In genomic region chr1:212601524-212601923, GRCh38 we compare ENCODE assay signal across 23 cellular contexts. TPM values are rescaled to one million over a fixed set of nuclear protein-coding genes. Genes with fewer than 3 reads are reported as not detected.
A peak's percentile ranks its signal among the peaks of the same experiment; 100 is the strongest.
DNase-seq lines count a peak whose midpoint lies in the region; ATAC-seq, FAIRE-seq and TF ChIP-seq lines count a peak whose summit lies in the region.
"Had no signal": no experiment of that assay in that cellular context is flagged by ENCODE, and none has a peak within 500 bp of the region (broad histone marks: within the 10 kb centered on the region; RNA-seq: fewer than 3 reads in every experiment).

No MANE protein-coding gene starts in this region.

- H3K4me1 ChIP-seq in pancreas, result peaks cover 0 to 9% (median 3%) of the 10 kb centered on the region in 3 donors

- POLR2A ChIA-PET in activated CD4-positive, alpha-beta memory T cell treated with anti-CD3 and anti-CD28 coated beads for 36 hours (lab: Charles Lee), result interaction anchor here (1.7 kb wide), 1 partner anchor 34 kb away, joined by 4 read pairs; no protein-coding TSS in a partner anchor
- POLR2A ChIA-PET in activated CD4-positive, alpha-beta memory T cell treated with anti-CD3 and anti-CD28 coated beads, Interleukin-2, amount 10 ng/mL, durations not matched to agents 7 days and 5 days (lab: Charles Lee), result no interaction called here

- DNase-seq in activated CD4-positive, alpha-beta memory T cell treated with anti-CD3 and anti-CD28 coated beads for 36 hours, result no peak
- no peak for DNase-seq in activated CD4-positive, alpha-beta memory T cell treated with anti-CD3 and anti-CD28 coated beads, Interleukin-2, amount 10 ng/mL, durations not matched to agents 7 days and 5 days
- no peak for DNase-seq in activated naive CD8-positive, alpha-beta T cell treated with anti-CD3 and anti-CD28 coated beads for 36 hours
- DNase-seq in bronchial epithelial cell (ENCODE audit: low read depth) (peak; percentile 34), pancreas (no peak)
- DNase-seq: NCI-H1105, NCI-H146, NCI-H2029, NCI-H2227 treated with DMSO at 0.1 percent for 48 hours, NCI-H510A, NCI-H748 treated with DMSO at 0.1 percent for 48 hours had no signal

- no peaks in the 10 kb centered on the region for H3K9me3 Mint-ChIP-seq in activated CD4-positive, alpha-beta memory T cell treated with anti-CD3 and anti-CD28 coated beads for 36 hours
- no peaks in the 10 kb centered on the region for H3K9me3 Mint-ChIP-seq in activated CD4-positive, alpha-beta memory T cell treated with anti-CD3 and anti-CD28 coated beads, Interleukin-2, amount 10 ng/mL, durations not matched to agents 7 days and 5 days
- no peaks in the 10 kb centered on the region for H3K9me3 Mint-ChIP-seq in activated naive CD8-positive, alpha-beta T cell (ENCODE audit: low read depth)
- H3K9me3 Mint-ChIP-seq in activated naive CD8-positive, alpha-beta T cell treated with anti-CD3 and anti-CD28 coated beads for 36 hours, result peaks cover 3% of the 10 kb centered on the region

- H3K27me3 ChIP-seq in bronchial epithelial cell (ENCODE audit: control insufficient read depth, insufficient read depth, low read length), result peaks cover 6% of the 10 kb centered on the region
- no peaks in the 10 kb centered on the region for H3K27me3 ChIP-seq in pancreas

- CTCF ChIA-PET in activated CD4-positive, alpha-beta memory T cell treated with anti-CD3 and anti-CD28 coated beads for 36 hours (lab: Charles Lee), result interaction anchor here (0.9 kb wide), 1 partner anchor 124 kb away, joined by 3 read pairs; no protein-coding TSS in a partner anchor
- CTCF ChIA-PET in activated CD4-positive, alpha-beta memory T cell treated with anti-CD3 and anti-CD28 coated beads, Interleukin-2, amount 10 ng/mL, durations not matched to agents 7 days and 5 days (lab: Charles Lee), result interaction anchor here (0.9 kb wide), 1 partner anchor 63 kb away, joined by 3 read pairs; no protein-coding TSS in a partner anchor

- peaks cover 51% of the 10 kb centered on the region for H3K4me1 Mint-ChIP-seq in activated CD4-positive, alpha-beta memory T cell treated with anti-CD3 and anti-CD28 coated beads for 36 hours (ENCODE audit: low read depth)
- H3K4me1 Mint-ChIP-seq in activated CD4-positive, alpha-beta memory T cell treated with anti-CD3 and anti-CD28 coated beads, Interleukin-2, amount 10 ng/mL, durations not matched to agents 7 days and 5 days, result peaks cover 27% of the 10 kb centered on the region
- peaks cover 35% of the 10 kb centered on the region for H3K4me1 Mint-ChIP-seq in activated naive CD8-positive, alpha-beta T cell (ENCODE audit: low read depth)
- H3K4me1 Mint-ChIP-seq in activated naive CD8-positive, alpha-beta T cell treated with anti-CD3 and anti-CD28 coated beads for 36 hours, result peaks cover 39% of the 10 kb centered on the region

- TF ChIP-seq CTCF in bronchial epithelial cell (IDR thresholded peaks at IDR 0.05; ENCODE audit: insufficient read depth, low read length, severe bottlenecking) (no peak), pancreas (IDR thresholded peaks at IDR 0.05) (no peak)

- peaks cover 41% of the 10 kb centered on the region for H3K27me3 Mint-ChIP-seq in activated CD4-positive, alpha-beta memory T cell treated with anti-CD3 and anti-CD28 coated beads for 36 hours
- peaks cover 55% of the 10 kb centered on the region for H3K27me3 Mint-ChIP-seq in activated CD4-positive, alpha-beta memory T cell treated with anti-CD3 and anti-CD28 coated beads, Interleukin-2, amount 10 ng/mL, durations not matched to agents 7 days and 5 days
- peaks cover 34% of the 10 kb centered on the region for H3K27me3 Mint-ChIP-seq in activated naive CD8-positive, alpha-beta T cell
- H3K27me3 Mint-ChIP-seq in activated naive CD8-positive, alpha-beta T cell treated with anti-CD3 and anti-CD28 coated beads for 36 hours, result peaks cover 50% of the 10 kb centered on the region

- intact Hi-C loops in activated CD4-positive, alpha-beta memory T cell treated with anti-CD3 and anti-CD28 coated beads for 36 hours (cut with micrococcal nuclease), result loop anchor here (10.0 kb wide), 1 partner anchor 567 kb away; the partner anchor contains the start of genes DTL and INTS7
- intact Hi-C loops in pancreas (cut with DNase I), result no loop called here

- H3K36me3 Mint-ChIP-seq in activated CD4-positive, alpha-beta memory T cell treated with anti-CD3 and anti-CD28 coated beads for 36 hours, result no peaks in the 10 kb centered on the region
- H3K36me3 Mint-ChIP-seq in activated CD4-positive, alpha-beta memory T cell treated with anti-CD3 and anti-CD28 coated beads, Interleukin-2, amount 10 ng/mL, durations not matched to agents 7 days and 5 days (ENCODE audit: low read depth), result peaks cover 2% of the 10 kb centered on the region
- no peaks in the 10 kb centered on the region for H3K36me3 Mint-ChIP-seq in activated naive CD8-positive, alpha-beta T cell
- peaks cover 1% of the 10 kb centered on the region for H3K36me3 Mint-ChIP-seq in activated naive CD8-positive, alpha-beta T cell treated with anti-CD3 and anti-CD28 coated beads for 36 hours
- H3K36me3 Mint-ChIP-seq: IgD-negative memory B cell had no signal

- no peak for FAIRE-seq in bronchial epithelial cell (lab: Jason Lieb, UNC)
- FAIRE-seq in pancreas (lab: Jason Lieb, UNC), result no peak
- FAIRE-seq: A549, G401.6, GM18507, H1 had no signal

- H3K27ac ChIP-seq in pancreas, result no peak overlapping the region
- H3K27ac ChIP-seq: A549 had no signal

- no peaks in the 10 kb centered on the region for H3K9me3 ChIP-seq in pancreas
- H3K9me3 ChIP-seq: A549 had no signal

- ATAC-seq in HG03159 (IDR thresholded peaks at IDR 0.05; ENCODE audit: unreplicated experiment) (no peak), HG02678 (IDR thresholded peaks at IDR 0.05; ENCODE audit: unreplicated experiment) (no peak), pancreas (no peak)
- ATAC-seq: A549, HCT116, Right ventricle myocardium inferior had no signal

- H3K4me3 Mint-ChIP-seq in activated CD4-positive, alpha-beta memory T cell treated with anti-CD3 and anti-CD28 coated beads for 36 hours, result no peak overlapping the region
- H3K4me3 Mint-ChIP-seq in activated CD4-positive, alpha-beta memory T cell treated with anti-CD3 and anti-CD28 coated beads, Interleukin-2, amount 10 ng/mL, durations not matched to agents 7 days and 5 days, result no peak overlapping the region
- H3K4me3 Mint-ChIP-seq in activated naive CD8-positive, alpha-beta T cell, result no peak overlapping the region
- no peak overlapping the region for H3K4me3 Mint-ChIP-seq in activated naive CD8-positive, alpha-beta T cell treated with anti-CD3 and anti-CD28 coated beads for 36 hours
- H3K4me3 Mint-ChIP-seq: B cell, IgD-negative memory B cell had no signal

- WGBS in pancreas, 2 donors, result 70 to 80% methylated on average over 2 of the region's 2 CpGs

- H3K27ac Mint-ChIP-seq in activated CD4-positive, alpha-beta memory T cell treated with anti-CD3 and anti-CD28 coated beads for 36 hours, result peak overlapping the region; percentile 50
- no peak overlapping the region for H3K27ac Mint-ChIP-seq in activated CD4-positive, alpha-beta memory T cell treated with anti-CD3 and anti-CD28 coated beads, Interleukin-2, amount 10 ng/mL, durations not matched to agents 7 days and 5 days
- H3K27ac Mint-ChIP-seq in activated naive CD8-positive, alpha-beta T cell, result peak overlapping the region; percentile 55
- no peak overlapping the region for H3K27ac Mint-ChIP-seq in activated naive CD8-positive, alpha-beta T cell treated with anti-CD3 and anti-CD28 coated beads for 36 hours
- H3K27ac Mint-ChIP-seq: B cell, CD14-positive monocyte, IgD-negative memory B cell had no signal

- H3K36me3 ChIP-seq in bronchial epithelial cell (ENCODE audit: control insufficient read depth, insufficient read depth, low read length) (no peaks in the 10 kb centered on the region), pancreas (no peaks in the 10 kb centered on the region)

- no peak overlapping the region for H3K4me3 ChIP-seq in bronchial epithelial cell (ENCODE audit: low read depth, low read length)
- no peak overlapping the region for H3K4me3 ChIP-seq in pancreas
- H3K4me3 ChIP-seq: A549 had no signal

RNA-seq across cellular contexts. Expression of gene ATF3, which starts 7.0 kb away (rescaled TPM):
- total RNA-seq in activated CD4-positive, alpha-beta memory T cell treated with anti-CD3 and anti-CD28 coated beads for 36 hours, result 10 to 100 TPM; 49.7 to 51.5 TPM
- 10 to 100 TPM; 21.6 to 21.8 TPM for total RNA-seq in activated CD4-positive, alpha-beta memory T cell treated with anti-CD3 and anti-CD28 coated beads, Interleukin-2, amount 10 ng/mL, durations not matched to agents 7 days and 5 days
- 10 to 100 TPM; 42.4 to 44.9 TPM for total RNA-seq in activated naive CD8-positive, alpha-beta T cell treated with anti-CD3 and anti-CD28 coated beads for 36 hours
- total RNA-seq in bronchial epithelial cell (19.2 and 31.7 TPM in 2 replicates), pancreas (10 to 100 TPM in 5 of 6 donors, 1 to 10 TPM in 1; 8.3 to 28.8 (median 17.3) TPM)
- 10 to 100 TPM; 22.8 to 25.6 TPM for polyA plus RNA-seq in pancreas

Comparison
In these comparisons a context has a peak if more than half of its experiments do, and no peak if none do; other contexts are left out.
1. H3K27ac Mint-ChIP-seq: peak in activated CD4-positive, alpha-beta memory T cell treated with anti-CD3 and anti-CD28 coated beads for 36 hours (single experiment) and activated naive CD8-positive, alpha-beta T cell (single experiment); none in activated CD4-positive, alpha-beta memory T cell treated with anti-CD3 and anti-CD28 coated beads, Interleukin-2, amount 10 ng/mL, durations not matched to agents 7 days and 5 days (single experiment) and activated naive CD8-positive, alpha-beta T cell treated with anti-CD3 and anti-CD28 coated beads for 36 hours (single experiment).